26 cellular contexts compared by ENCODE assay signal in the genomic region with DNA sequence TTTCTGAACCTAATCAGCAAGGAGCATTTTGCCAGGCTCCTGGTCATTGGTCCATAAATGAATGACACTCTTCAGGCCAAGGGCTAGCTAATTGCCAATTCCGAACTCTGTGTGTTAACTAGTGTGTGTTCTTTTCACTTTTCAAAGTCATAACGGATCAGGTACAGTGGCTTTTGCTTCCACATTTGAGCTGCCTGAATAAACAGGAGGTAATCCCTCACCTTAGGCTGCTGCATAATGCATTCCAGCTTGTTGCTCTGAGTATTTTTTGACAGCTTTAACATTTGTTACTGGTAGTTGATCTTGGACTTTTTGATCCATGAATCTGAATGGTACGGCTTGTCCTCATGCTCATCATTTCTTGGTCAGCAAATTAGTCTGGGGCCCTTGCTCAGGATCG.
"Had no signal": no experiment of that assay in that cellular context is flagged by ENCODE, and none has a peak within 500 bp of the region (broad histone marks: within the 10 kb centered on the region; RNA-seq: fewer than 3 reads in every experiment).

No MANE protein-coding gene starts in this region.

- H3K4me1 ChIP-seq: breast epithelium, colonic mucosa, left ventricle myocardium inferior, neural progenitor cell, spleen, suprapubic skin, transverse colon had no signal

- H3K36me3 ChIP-seq: breast epithelium, colonic mucosa, left ventricle myocardium inferior, neural progenitor cell, spleen, suprapubic skin, transverse colon had no signal

- H3K9ac ChIP-seq: neural progenitor cell had no signal

- H3K27ac ChIP-seq: breast epithelium, colonic mucosa, dorsolateral prefrontal cortex, left ventricle myocardium inferior, neural progenitor cell, spleen, suprapubic skin, transverse colon, VCaP had no signal

- ATAC-seq: activated CD4-positive, CD25-positive, alpha-beta regulatory T cell treated with anti-CD3 and anti-CD28 coated beads, Interleukin-2, amount 50 U/mL, for 24 hours; naive thymus-derived CD8-positive, alpha-beta T cell had no signal

- H3K4me3 ChIP-seq: breast epithelium, colonic mucosa, dorsolateral prefrontal cortex, left ventricle myocardium inferior, lung, neural progenitor cell, spleen, suprapubic skin, transverse colon had no signal

- H3K9me3 ChIP-seq: breast epithelium, colonic mucosa, left ventricle myocardium inferior, suprapubic skin, transverse colon had no signal

- DNase-seq: activated CD4-positive, alpha-beta memory T cell treated with anti-CD3 and anti-CD28 coated beads for 36 hours; activated CD4-positive, alpha-beta T cell treated with anti-CD3 and anti-CD28 coated beads for 48 hours; activated CD8-positive, alpha-beta memory T cell treated with anti-CD3 and anti-CD28 coated beads, Interleukin-2, amount 50 U/mL, for 4 hours; activated effector memory CD4-positive, alpha-beta T cell treated with anti-CD3 and anti-CD28 coated beads, Interleukin-2, amount 50 U/mL, for 16 hours; activated naive CD4-positive, alpha-beta T cell treated with anti-CD3 and anti-CD28 coated beads, Interleukin-2, amount 10 ng/mL, durations not matched to agents 7 days and 5 days; activated T-cell treated with anti-CD3 and anti-CD28 coated beads, Interleukin-2, amount 50 U/mL, for 1 hour; amniotic stem cell; colonic mucosa; dorsolateral prefrontal cortex; effector memory CD4-positive, alpha-beta T cell; left ventricle myocardium inferior; naive thymus-derived CD8-positive, alpha-beta T cell; occipital lobe; spleen; stimulated activated naive CD4-positive, alpha-beta T cell; SW 1271; T-helper 9 cell; transverse colon had no signal

- H2AFZ ChIP-seq: neural progenitor cell had no signal

- H3K27me3 ChIP-seq: breast epithelium, colonic mucosa, dorsolateral prefrontal cortex, neural progenitor cell, spleen, suprapubic skin, transverse colon had no signal

- H3K4me2 ChIP-seq: neural progenitor cell had no signal

- FAIRE-seq: frontal cortex, TTC549 had no signal
